ENCODE assay signal across 1 cellular context in genomic region chr2:20027715-20028434, GRCh38.
TF ChIP-seq lines count a peak whose summit lies in the region.

No MANE protein-coding gene starts in this region.

TF ChIP-seq in SK-N-SH, 30 proteins besides CTCF, POLR2A, EP300 and RAD21 (continued from another document):
- no peak for TF ChIP-seq REST (IDR thresholded peaks at IDR 0.05; ENCODE audit: low read depth, low read length)
